8 cellular contexts compared by ENCODE assay signal in the genomic region with DNA sequence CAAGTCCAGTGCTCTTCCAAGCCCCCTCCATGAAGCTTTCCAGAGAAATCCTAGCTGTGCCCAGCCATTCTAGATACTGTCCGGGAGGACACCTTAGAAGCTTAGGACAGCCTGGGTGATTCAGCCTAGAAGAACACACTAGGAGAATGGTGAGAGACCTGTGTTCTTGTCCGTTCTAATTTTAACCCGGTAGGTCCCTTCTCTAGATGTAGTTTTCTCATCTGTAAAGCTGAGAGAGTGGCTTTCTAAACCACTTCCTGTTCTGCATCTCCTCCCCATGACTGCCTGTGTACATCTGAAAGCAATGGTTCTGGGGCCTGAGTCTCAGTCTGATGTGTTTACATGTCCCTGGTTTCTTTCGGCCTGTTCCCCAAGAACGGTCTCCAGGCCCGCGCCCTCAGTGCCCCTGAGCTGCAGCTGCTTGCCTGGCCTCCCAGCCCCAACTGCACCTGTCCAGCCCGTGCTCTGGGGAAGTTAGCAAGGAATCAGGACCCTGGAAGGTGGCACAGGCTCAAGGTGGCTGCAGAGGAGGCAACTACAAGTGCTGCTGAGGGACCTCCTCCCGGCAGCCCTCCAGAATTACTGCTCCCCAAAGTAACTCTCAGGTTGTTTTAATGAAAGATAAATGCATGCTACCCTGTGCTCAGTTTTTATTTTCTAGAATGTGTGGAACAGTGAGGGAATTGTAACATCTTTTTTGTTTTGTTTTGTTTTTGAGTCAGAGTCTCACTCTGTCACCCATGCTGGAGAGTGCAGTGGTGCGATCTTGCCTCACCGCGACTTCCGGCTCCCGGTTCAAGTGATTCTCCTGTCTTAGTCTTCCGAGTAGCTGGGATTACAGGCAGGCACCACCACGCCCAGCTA.
DNase-seq lines count a peak whose midpoint lies in the region; ATAC-seq and TF ChIP-seq lines count a peak whose summit lies in the region.

No MANE protein-coding gene starts in this region.

- intact Hi-C loops in PC-3 (cut with micrococcal nuclease), result no loop called here

- BruUV-seq in PC-3 (replicated peaks; lab: Mats Ljungman, UMichigan), result no TSS peak

- POLR2A ChIA-PET in PC-3 (lab: Charles Lee; ENCODE audit: unreplicated experiment), result no interaction called here

- H3K9ac ChIP-seq in MM.1S (ENCODE audit: low read length), result peak overlapping the region; percentile 53; the same call in 1 of the 2 replicates
- no peak overlapping the region for H3K9ac ChIP-seq in PC-3 (ENCODE audit: low read length)

- H3K27ac ChIP-seq in MM.1S (ENCODE audit: low read length), result peak overlapping the region; percentile 96
- no peak overlapping the region for H3K27ac ChIP-seq in PC-3 (ENCODE audit: low read length)

- H4K20me1 ChIP-seq in MM.1S (ENCODE audit: insufficient read depth, low read length) (no peaks in the 10 kb centered on the region), PC-3 (ENCODE audit: low read length) (no peaks in the 10 kb centered on the region)

- in situ Hi-C loops in GM13977 (cut with MboI; ENCODE audit: low pct_unique_long_range_greater_than_20kb, low sequenced_read_pairs, unreplicated experiment), result no loop called here

- peaks cover 35% of the 10 kb centered on the region for H3K4me1 ChIP-seq in MM.1S (ENCODE audit: low read length)
- no peaks in the 10 kb centered on the region for H3K4me1 ChIP-seq in PC-3 (ENCODE audit: insufficient read depth, low read length)

- H3K27me3 ChIP-seq in MM.1S (replicated peaks; ENCODE audit: insufficient read depth, low read length) (no peaks in the 10 kb centered on the region), PC-3 (ENCODE audit: low read length) (no peaks in the 10 kb centered on the region), H7 (ENCODE audit: control insufficient read depth, insufficient read depth, low read length) (no peaks in the 10 kb centered on the region)

- H3K36me3 ChIP-seq in MM.1S (replicated peaks; ENCODE audit: insufficient read depth, low read length) (no peaks in the 10 kb centered on the region), PC-3 (ENCODE audit: low read depth, low read length) (no peaks in the 10 kb centered on the region), H7 (replicated peaks; ENCODE audit: control insufficient read depth, insufficient read depth, low read length) (no peaks in the 10 kb centered on the region)

- peaks cover 29% of the 10 kb centered on the region for H3F3A ChIP-seq in MM.1S (ENCODE audit: insufficient read depth, low read length)
- no peaks in the 10 kb centered on the region for H3F3A ChIP-seq in PC-3 (ENCODE audit: low read length, unreplicated experiment)

- ATAC-seq in GM21723 (IDR thresholded peaks at IDR 0.05; ENCODE audit: unreplicated experiment), result peak; percentile 88
- ATAC-seq in PC-3, result no peak

- DNase-seq in GM13977 (ENCODE audit: low spot score) (peak; percentile 83), MM.1S (peak; percentile 94), PC-3 (no peak), cerebellar cortex (ENCODE audit: low spot score) (no peak), H7 (no peak)
- peak; percentile 26 for DNase-seq in activated gamma-delta T cell treated with anti-CD3 and anti-CD28 coated beads, Interleukin-2, amount 50 U/mL, for 16 hours (ENCODE audit: low read depth)
- peak; percentile 32 to 45 for DNase-seq in stimulated activated CD4-positive, alpha-beta T cell treated with anti-CD3 and anti-CD28 coated beads, Interleukin-4, amount 100 ng/mL, for 48 hours (ENCODE audit: low read depth in 2 of 2)

- H2AFZ ChIP-seq in MM.1S (ENCODE audit: low read length) (peak overlapping the region; percentile 97), PC-3 (ENCODE audit: low read length) (no peak overlapping the region)

- CTCF ChIA-PET in PC-3 (lab: Charles Lee), result interaction anchor here (0.6 kb wide), 1 partner anchor 9 kb away, joined by 4 read pairs; no protein-coding TSS in a partner anchor

- H3K4me2 ChIP-seq in MM.1S (ENCODE audit: low read depth, low read length) (peak overlapping the region; percentile 73), PC-3 (ENCODE audit: low read length) (no peak overlapping the region)

- TF ChIP-seq CTCF in GM13977 (IDR thresholded peaks at IDR 0.05; ENCODE audit: extremely low read depth, insufficient read depth, missing control alignments) (no peak), MM.1S (IDR thresholded peaks at IDR 0.05; ENCODE audit: low read length) (no peak), PC-3 (conservative IDR thresholded peaks at IDR 0.05; ENCODE audit: low read depth, low read length) (no peak)

- H3K9me3 ChIP-seq in MM.1S (replicated peaks; ENCODE audit: insufficient read depth, low read length), result no peaks in the 10 kb centered on the region
- H3K9me3 ChIP-seq in PC-3 (ENCODE audit: low read length), result no peaks in the 10 kb centered on the region

- H3K4me3 ChIP-seq in MM.1S (ENCODE audit: low read length), result peak overlapping the region; percentile 46
- no peak overlapping the region for H3K4me3 ChIP-seq in PC-3 (ENCODE audit: low read length)
- no peak overlapping the region for H3K4me3 ChIP-seq in H7 (ENCODE audit: insufficient read depth, low read depth, low read length)

- H3K9me2 ChIP-seq in MM.1S (replicated peaks; ENCODE audit: insufficient read depth, low read length) (no peaks in the 10 kb centered on the region), PC-3 (replicated peaks; ENCODE audit: low read length) (no peaks in the 10 kb centered on the region)

- H3K79me2 ChIP-seq in MM.1S (ENCODE audit: low read length) (no peaks in the 10 kb centered on the region), PC-3 (ENCODE audit: low read length) (no peaks in the 10 kb centered on the region)

Comparison
In these comparisons a context has a peak if more than half of its experiments do, and no peak if none do; other contexts are left out.
1. DNase-seq: peak in GM13977 (single experiment), MM.1S (single experiment), activated gamma-delta T cell treated with anti-CD3 and anti-CD28 coated beads, Interleukin-2, amount 50 U/mL, for 16 hours (single experiment) and stimulated activated CD4-positive, alpha-beta T cell treated with anti-CD3 and anti-CD28 coated beads, Interleukin-4, amount 100 ng/mL, for 48 hours (2 of 2); none in PC-3 (single experiment), cerebellar cortex (single experiment) and H7 (single experiment).